ENCODE assay signal across 35 cellular contexts in the genomic region with DNA sequence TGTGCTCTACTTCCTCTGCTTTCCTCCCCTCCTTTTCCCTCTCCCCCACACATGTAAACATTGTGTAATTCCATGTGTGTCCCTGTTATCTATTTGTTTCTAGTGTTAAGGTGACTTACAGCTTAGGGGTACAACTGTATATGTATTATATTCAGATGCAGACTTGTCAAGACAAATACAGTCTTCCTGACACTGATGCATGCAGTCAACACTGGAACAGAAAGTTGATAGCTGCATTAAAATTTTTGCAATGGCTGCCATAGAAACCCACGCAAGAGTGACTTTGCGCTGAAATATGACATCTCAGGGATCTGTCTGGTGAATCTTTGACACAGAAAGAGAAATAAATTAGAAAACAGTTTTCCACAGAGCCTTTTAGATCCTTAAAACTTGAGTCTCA.
"Had no signal": no experiment of that assay in that cellular context is flagged by ENCODE, and none has a peak within 500 bp of the region (broad histone marks: within the 10 kb centered on the region; RNA-seq: fewer than 3 reads in every experiment).

No MANE protein-coding gene starts in this region.

- H3K4me3 ChIP-seq: MG63 had no signal

- H3K27me3 ChIP-seq: MG63 had no signal

- H3K36me3 ChIP-seq: MG63 had no signal

- H3K4me2 ChIP-seq: KMS-11 had no signal

- DNase-seq: Karpas-422, Kasumi-1, KBM-7, KG1, MG63, MM.1S, MV-4-11, NCI-H1048, NCI-H1092, NCI-H1092 treated with DMSO at 0.1 percent for 48 hours, NCI-H1105, NCI-H1105 treated with DMSO at 0.1 percent for 48 hours, NCI-H1417, NCI-H1417 treated with DMSO at 0.1 percent for 48 hours, NCI-H1436, NCI-H1436 treated with DMSO at 0.1 percent for 48 hours, NCI-H146, NCI-H1694, NCI-H1694 treated with DMSO at 0.1 percent for 48 hours, NCI-H187, NCI-H187 treated with DMSO at 0.1 percent for 48 hours, NCI-H1930, NCI-H2029 treated with DMSO at 0.1 percent for 48 hours, NCI-H2081, NCI-H2081 treated with DMSO at 0.1 percent for 48 hours, NCI-H2107, NCI-H2171 treated with DMSO at 0.1 percent for 48 hours, NCI-H2227 treated with DMSO at 0.1 percent for 48 hours, NCI-H226, NCI-H345, NCI-H446, NCI-H446 treated with DMSO at 0.1 percent for 48 hours, NCI-H510A, NCI-H510A treated with DMSO at 0.1 percent for 48 hours had no signal

- H3K9ac ChIP-seq: KMS-11 had no signal

- H3K9me3 ChIP-seq: MG63 had no signal

- H3K27ac ChIP-seq: KMS-11 had no signal
